In the genomic region with DNA sequence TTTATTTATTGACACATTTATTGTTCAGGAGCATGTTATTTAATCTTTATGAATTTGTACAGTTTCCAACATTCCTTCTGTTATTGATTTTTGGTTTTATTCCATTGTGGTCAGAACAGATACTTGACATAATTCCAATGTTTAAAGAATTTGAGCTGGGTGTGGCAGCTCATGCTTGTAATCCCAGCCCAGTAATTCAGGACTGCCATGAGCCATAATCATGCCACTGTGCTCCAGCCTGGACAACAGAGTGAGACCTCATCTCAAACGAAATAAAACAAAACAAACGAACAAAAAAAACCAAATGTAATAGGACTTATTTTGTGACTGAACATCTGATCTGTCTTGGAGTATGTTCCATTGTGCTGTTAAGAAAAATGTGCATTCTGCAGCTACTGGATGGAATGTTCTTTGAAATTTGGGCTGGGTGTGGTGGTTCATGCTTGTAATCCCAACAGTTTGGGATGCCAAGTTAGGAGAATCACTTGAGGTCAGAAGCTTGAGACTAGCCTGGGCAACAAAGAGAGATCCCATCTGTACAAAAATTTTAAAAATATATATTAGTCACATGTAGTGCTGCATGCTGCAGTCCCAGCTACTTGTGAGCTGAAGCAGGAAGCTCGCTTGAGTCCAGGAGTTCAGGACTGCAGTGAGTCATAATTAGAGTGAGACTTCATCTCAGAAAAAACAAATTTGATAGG, we compare ENCODE assay signal across 11 cellular contexts.
DNase-seq lines count a peak whose midpoint lies in the region; ATAC-seq, FAIRE-seq and TF ChIP-seq lines count a peak whose summit lies in the region.
"Had no signal": no experiment of that assay in that cellular context is flagged by ENCODE, and none has a peak within 500 bp of the region (broad histone marks: within the 10 kb centered on the region; RNA-seq: fewer than 3 reads in every experiment).

No MANE protein-coding gene starts in this region.

- H3K36me3 ChIP-seq in suprapubic skin (no peaks in the 10 kb centered on the region), transverse colon (no peaks in the 10 kb centered on the region)

- TF ChIP-seq CTCF in foreskin keratinocyte (conservative IDR thresholded peaks at IDR 0.05) (no peak), suprapubic skin (IDR thresholded peaks at IDR 0.05) (no peak), transverse colon (IDR thresholded peaks at IDR 0.05) (no peak)

- TF ChIP-seq POLR2A in H54 (IDR thresholded peaks at IDR 0.05; ENCODE audit: low read depth, low read length), result no peak
- TF ChIP-seq POLR2A in suprapubic skin (IDR thresholded peaks at IDR 0.05), result no peak
- no peak for TF ChIP-seq POLR2A in transverse colon (IDR thresholded peaks at IDR 0.05)

- H3K27me3 ChIP-seq in foreskin keratinocyte (no peaks in the 10 kb centered on the region), suprapubic skin (no peaks in the 10 kb centered on the region), transverse colon (no peaks in the 10 kb centered on the region)

- peaks cover 0 to 6% of the 10 kb centered on the region in 2 donors for H3K36me3 Mint-ChIP-seq in activated naive CD4-positive, alpha-beta T cell treated with anti-CD3 and anti-CD28 coated beads, Interleukin-2, amount 50 U/mL, for 72 hours
- H3K36me3 Mint-ChIP-seq: activated CD8-positive, alpha-beta memory T cell treated with anti-CD3 and anti-CD28 coated beads, Interleukin-2, amount 10 ng/mL, durations not matched to agents 7 days and 5 days had no signal

- ATAC-seq in foreskin keratinocyte, result peak; percentile 98
- ATAC-seq in activated naive CD4-positive, alpha-beta T cell treated with anti-CD3 and anti-CD28 coated beads, Interleukin-2, amount 50 U/mL, for 72 hours, result no peak
- ATAC-seq: activated CD8-positive, alpha-beta memory T cell treated with anti-CD3 and anti-CD28 coated beads, Interleukin-2, amount 10 ng/mL, durations not matched to agents 7 days and 5 days had no signal

- peak; percentile 96 for FAIRE-seq in H54 (lab: Jason Lieb, UNC)
- FAIRE-seq: G401.6 had no signal

- H3K27ac ChIP-seq in foreskin keratinocyte, result no peak overlapping the region
- peak overlapping the region; percentile 18 for H3K27ac ChIP-seq in suprapubic skin
- no peak overlapping the region for H3K27ac ChIP-seq in transverse colon

- H3K9me3 Mint-ChIP-seq in activated naive CD4-positive, alpha-beta T cell treated with anti-CD3 and anti-CD28 coated beads, Interleukin-2, amount 50 U/mL, for 72 hours, result peaks cover 0 to 4% of the 10 kb centered on the region in 2 donors

- TF ChIP-seq EP300 in suprapubic skin (IDR thresholded peaks at IDR 0.05) (no peak), transverse colon (IDR thresholded peaks at IDR 0.05; ENCODE audit: low read depth) (no peak)

- H3K9me3 ChIP-seq in suprapubic skin, result no peaks in the 10 kb centered on the region
- peaks cover 0 to 4% of the 10 kb centered on the region in 2 donors for H3K9me3 ChIP-seq in transverse colon

- in situ Hi-C loops in transverse colon (cut with MboI; ENCODE audit: low pct_ligation_motif_present in 1 of 4, low pct_unique_long_range_greater_than_20kb in 1 of 4, low sequenced_read_pairs in 3 of 4), result loop anchor here in 2 of 4 donors (25.0 kb wide), 1 partner anchor 251 kb away; no protein-coding TSS in a partner anchor

- no peak overlapping the region for H3K27ac Mint-ChIP-seq in activated naive CD4-positive, alpha-beta T cell treated with anti-CD3 and anti-CD28 coated beads, Interleukin-2, amount 50 U/mL, for 72 hours
- H3K27ac Mint-ChIP-seq: activated CD8-positive, alpha-beta memory T cell treated with anti-CD3 and anti-CD28 coated beads, Interleukin-2, amount 10 ng/mL, durations not matched to agents 7 days and 5 days had no signal

- H3K4me3 ChIP-seq in suprapubic skin (no peak overlapping the region), transverse colon (no peak overlapping the region)

- DNase-seq in H54 (ENCODE audit: insufficient read length, low spot score), result no peak
- DNase-seq in amniotic stem cell (lab: John Stamatoyannopoulos, UW), result peak; percentile 58
- peak; percentile 36 to 65 for DNase-seq in foreskin keratinocyte
- DNase-seq in suprapubic skin (ENCODE audit: low spot score in 2 of 2), result no peak
- no peak for DNase-seq in activated naive CD4-positive, alpha-beta T cell treated with anti-CD3 and anti-CD28 coated beads, Interleukin-2, amount 50 U/mL, for 72 hours (ENCODE audit: low spot score in 2 of 2)
- DNase-seq in NCI-H1105 treated with DMSO at 0.1 percent for 48 hours (lab: John Stamatoyannopoulos, UW), result no peak
- no peak for DNase-seq in transverse colon
- DNase-seq: activated CD8-positive, alpha-beta memory T cell treated with anti-CD3 and anti-CD28 coated beads, Interleukin-2, amount 10 ng/mL, durations not matched to agents 7 days and 5 days; NCI-H146; NK-92 treated with Interleukin-12 subunit alpha and Interleukin-12 subunit beta, amount 100 ng/mL, for 24 hours had no signal

- intact Hi-C loops in transverse colon (cut with DNase I; ENCODE audit: low total_unique reads), result no loop called here

- 33% methylated on average over 3 of the region's 3 CpGs for WGBS in suprapubic skin
- WGBS in transverse colon (ENCODE audit: low coverage in 1 of 2), 2 donors, result 27 to 46% methylated on average over 3 of the region's 3 CpGs

- H3K4me1 ChIP-seq in foreskin keratinocyte (no peaks in the 10 kb centered on the region), suprapubic skin (peaks cover 21% of the 10 kb centered on the region), transverse colon (peaks cover 0 to 16% (median 0%) of the 10 kb centered on the region in 4 donors)

Comparison
In these comparisons a context has a peak if more than half of its experiments do, and no peak if none do; other contexts are left out.
1. DNase-seq: peak in amniotic stem cell (single experiment) and foreskin keratinocyte (2 of 2); none in H54 (single experiment), suprapubic skin (0 of 2), activated naive CD4-positive, alpha-beta T cell treated with anti-CD3 and anti-CD28 coated beads, Interleukin-2, amount 50 U/mL, for 72 hours (0 of 2), NCI-H1105 treated with DMSO at 0.1 percent for 48 hours (single experiment) and transverse colon (single experiment).